In the genomic region with DNA sequence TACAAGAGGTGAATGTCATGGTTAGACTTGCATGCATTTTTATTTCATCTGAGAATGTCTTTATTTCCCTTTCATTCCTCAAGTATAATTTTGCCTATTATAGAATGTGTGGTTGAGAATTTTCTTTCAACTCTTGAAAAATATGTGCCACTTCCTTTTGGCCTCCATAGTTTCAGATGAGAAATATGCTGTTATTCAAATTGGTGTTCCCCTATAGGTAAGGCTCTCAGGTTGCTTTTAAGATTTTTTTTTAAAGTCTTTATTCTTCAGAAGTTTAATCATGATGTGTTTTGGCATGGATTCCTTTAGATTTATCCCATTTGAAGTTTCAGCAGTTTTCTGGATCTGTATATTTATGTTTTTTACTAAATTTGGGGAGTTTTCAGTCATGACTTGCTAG, we compare ENCODE assay signal across 29 cellular contexts. TPM values are rescaled to one million over a fixed set of nuclear protein-coding genes. Genes with fewer than 3 reads are reported as not detected.
"Had no signal": no experiment of that assay in that cellular context is flagged by ENCODE, and none has a peak within 500 bp of the region (broad histone marks: within the 10 kb centered on the region; RNA-seq: fewer than 3 reads in every experiment).

No MANE protein-coding gene starts in this region.

- H3K36me3 Mint-ChIP-seq: stimulated activated effector memory CD8-positive, alpha-beta T cell treated with anti-CD3 and anti-CD28 coated beads, Interleukin-12 subunit alpha, Interleukin-12 subunit beta, amount 100 ng/mL, for 72 hours had no signal

- H3K27me3 Mint-ChIP-seq: dendritic cell treated with granulocyte-macrophage colony-stimulating factor and Interleukin-4, amounts not matched to agents 40 ng/mL and 50 ng/mL, for 4 days had no signal

- H3K4me1 Mint-ChIP-seq: activated CD4-positive, alpha-beta memory T cell treated with anti-CD3 and anti-CD28 coated beads, Interleukin-2, amount 10 ng/mL, durations not matched to agents 7 days and 5 days; activated CD4-positive, alpha-beta T cell treated with anti-CD3 and anti-CD28 coated beads, Interleukin-2, amount 10 ng/mL, durations not matched to agents 7 days and 5 days; central memory CD8-positive, alpha-beta T cell; naive B cell; stimulated activated effector memory CD8-positive, alpha-beta T cell treated with anti-CD3 and anti-CD28 coated beads, Interleukin-12 subunit alpha, Interleukin-12 subunit beta, amount 100 ng/mL, for 72 hours had no signal

- ATAC-seq: activated naive CD4-positive, alpha-beta T cell treated with anti-CD3 and anti-CD28 coated beads, Interleukin-2, amount 50 U/mL, for 72 hours; esophagus mucosa; sciatic nerve; stimulated activated effector memory CD8-positive, alpha-beta T cell treated with anti-CD3 and anti-CD28 coated beads, Interleukin-12 subunit alpha, Interleukin-12 subunit beta, amount 100 ng/mL, for 72 hours had no signal

- H3K27ac Mint-ChIP-seq: activated CD4-positive, alpha-beta memory T cell treated with anti-CD3 and anti-CD28 coated beads, Interleukin-2, amount 10 ng/mL, durations not matched to agents 7 days and 5 days; activated CD4-positive, alpha-beta T cell treated with anti-CD3 and anti-CD28 coated beads, Interleukin-2, amount 10 ng/mL, durations not matched to agents 7 days and 5 days; activated naive CD4-positive, alpha-beta T cell treated with anti-CD3 and anti-CD28 coated beads, Interleukin-2, amount 50 U/mL, for 72 hours; activated T-helper 2 cell treated with anti-CD3 and anti-CD28 coated beads, Interferon-gamma antibody, Interleukin-2, Interleukin-4, amounts not matched to agents 10 μg/mL and 5 μg/mL and 100 μg/mL, durations not matched to agents 14 hours and 24 hours and 36 hours; dendritic cell treated with granulocyte-macrophage colony-stimulating factor and Interleukin-4, amounts not matched to agents 40 ng/mL and 50 ng/mL, for 4 days; endodermal cell; mesothelial cell of epicardium; naive B cell; stimulated activated effector memory CD8-positive, alpha-beta T cell treated with anti-CD3 and anti-CD28 coated beads, Interleukin-12 subunit alpha, Interleukin-12 subunit beta, amount 100 ng/mL, for 72 hours; stimulated activated naive CD8-positive, alpha-beta T cell treated with anti-CD3 and anti-CD28 coated beads, Interleukin-15, Interleukin-2, amounts not matched to agents 100 ng/mL and 50 ng/mL, for 24 hours; T-helper 2 cell treated with Interferon-gamma antibody and Interleukin-4, amounts not matched to agents 5 μg/mL and 100 μg/mL, for 36 hours had no signal

- H3K4me3 Mint-ChIP-seq: activated CD4-positive, alpha-beta memory T cell treated with anti-CD3 and anti-CD28 coated beads, Interleukin-2, amount 10 ng/mL, durations not matched to agents 7 days and 5 days; activated CD4-positive, alpha-beta T cell treated with anti-CD3 and anti-CD28 coated beads, Interleukin-2, amount 10 ng/mL, durations not matched to agents 7 days and 5 days; central memory CD8-positive, alpha-beta T cell; dendritic cell treated with granulocyte-macrophage colony-stimulating factor and Interleukin-4, amounts not matched to agents 40 ng/mL and 50 ng/mL, for 4 days; endodermal cell; mesothelial cell of epicardium; nephron progenitor cell; stimulated activated effector memory CD8-positive, alpha-beta T cell treated with anti-CD3 and anti-CD28 coated beads, Interleukin-12 subunit alpha, Interleukin-12 subunit beta, amount 100 ng/mL, for 72 hours; stimulated activated naive CD8-positive, alpha-beta T cell treated with anti-CD3 and anti-CD28 coated beads, Interleukin-15, Interleukin-2, amounts not matched to agents 100 ng/mL and 50 ng/mL, for 24 hours; T-helper 2 cell treated with Interferon-gamma antibody and Interleukin-4, amounts not matched to agents 5 μg/mL and 100 μg/mL, for 36 hours had no signal

- DNase-seq: activated CD4-positive, alpha-beta memory T cell treated with anti-CD3 and anti-CD28 coated beads, Interleukin-2, amount 10 ng/mL, durations not matched to agents 7 days and 5 days; activated CD4-positive, alpha-beta T cell treated with anti-CD3 and anti-CD28 coated beads for 1 hour; activated CD4-positive, alpha-beta T cell treated with anti-CD3 and anti-CD28 coated beads, Interleukin-2, amount 10 ng/mL, durations not matched to agents 7 days and 5 days; activated naive CD4-positive, alpha-beta T cell; activated T-cell treated with anti-CD3 and anti-CD28 coated beads, Interleukin-2, amount 50 U/mL, for 48 hours; endodermal cell; foreskin fibroblast; head of caudate nucleus; naive B cell; nephron progenitor cell; stimulated activated CD4-positive, alpha-beta T cell treated with anti-CD3 and anti-CD28 coated beads, Interleukin-12 subunit alpha, Interleukin-12 subunit beta, amount 100 ng/mL, for 4 hours; stimulated activated CD4-positive, alpha-beta T cell treated with anti-CD3 and anti-CD28 coated beads, Interleukin-4, amount 100 ng/mL, for 24 hours; trophoblast cell had no signal

RNA-seq across cellular contexts. Expression of gene MROH7, which starts 2.1 kb away (rescaled TPM):
- total RNA-seq: kidney epithelial cell had no signal

RNA-seq across cellular contexts. Expression of gene FAM151A, which starts 20.4 kb away (rescaled TPM):
- total RNA-seq: activated CD4-positive, alpha-beta memory T cell treated with anti-CD3 and anti-CD28 coated beads, Interleukin-2, amount 10 ng/mL, durations not matched to agents 7 days and 5 days; activated CD4-positive, alpha-beta T cell treated with anti-CD3 and anti-CD28 coated beads, Interleukin-2, amount 10 ng/mL, durations not matched to agents 7 days and 5 days; activated naive CD4-positive, alpha-beta T cell treated with anti-CD3 and anti-CD28 coated beads, Interleukin-2, amount 50 U/mL, for 72 hours; activated T-helper 2 cell treated with anti-CD3 and anti-CD28 coated beads, Interferon-gamma antibody, Interleukin-2, Interleukin-4, amounts not matched to agents 10 μg/mL and 5 μg/mL and 100 μg/mL, durations not matched to agents 14 hours and 24 hours and 36 hours; bronchial epithelial cell; endodermal cell; esophagus mucosa; kidney epithelial cell; lower leg skin; mesothelial cell of epicardium; osteocyte; posterior vena cava; sciatic nerve; thoracic aorta had no signal
